Comparison of ENCODE assay signal across 14 cellular contexts in genomic region chr17:27579304-27579703, GRCh38. TPM values are rescaled to one million over a fixed set of nuclear protein-coding genes. Genes with fewer than 3 reads are reported as not detected.
DNase-seq lines count a peak whose midpoint lies in the region; ATAC-seq, FAIRE-seq and TF ChIP-seq lines count a peak whose summit lies in the region.
"Had no signal": no experiment of that assay in that cellular context is flagged by ENCODE, and none has a peak within 500 bp of the region (broad histone marks: within the 10 kb centered on the region; RNA-seq: fewer than 3 reads in every experiment).

No MANE protein-coding gene starts in this region.

- POLR2A ChIA-PET in endothelial cell of umbilical vein (lab: Charles Lee): no interaction called here

- DNase-seq in GM13976 (ENCODE audit: low spot score): peak; percentile 67
- peak; percentile 13 for DNase-seq in endothelial cell of umbilical vein (ENCODE audit: low read depth, low spot score)
- no peak for DNase-seq in DMS79 treated with DMSO at 0.1 percent for 48 hours (lab: John Stamatoyannopoulos, UW)
- no peak for DNase-seq in testis
- DNase-seq in stimulated activated CD4-positive, alpha-beta T cell treated with anti-CD3 and anti-CD28 coated beads, Interleukin-2, amount 100 ng/mL, for 48 hours: no peak
- no peak for DNase-seq in NCI-H2196 treated with DMSO at 0.1 percent for 48 hours (lab: John Stamatoyannopoulos, UW; ENCODE audit: unreplicated experiment)
- DNase-seq: aorta, NCI-H1417, NCI-H446 treated with DMSO at 0.1 percent for 48 hours, RPMI8226 had no signal

- no peaks in the 10 kb centered on the region for H3K27me3 ChIP-seq in endothelial cell of umbilical vein (ENCODE audit: control insufficient read depth in 2 of 2, insufficient read depth in 2 of 2, low read length in 2 of 2)
- no peaks in the 10 kb centered on the region for H3K27me3 ChIP-seq in testis
- H3K27me3 ChIP-seq: gastroesophageal sphincter had no signal

- H3K4me1 ChIP-seq in endothelial cell of umbilical vein (ENCODE audit: control insufficient read depth, extremely low read depth, insufficient read depth, low read length) (peaks cover 17% of the 10 kb centered on the region), testis (peaks cover 17% of the 10 kb centered on the region)

- no peak overlapping the region for H2AFZ ChIP-seq in endothelial cell of umbilical vein (ENCODE audit: low read depth, low read length)

- H3K79me2 ChIP-seq in endothelial cell of umbilical vein (ENCODE audit: control insufficient read depth, insufficient read depth, low read length): peaks cover 21% of the 10 kb centered on the region

- TF ChIP-seq POLR2A in endothelial cell of umbilical vein (IDR thresholded peaks at IDR 0.05; ENCODE audit: low read depth, low read length) (no peak), testis (IDR thresholded peaks at IDR 0.05) (no peak)

- intact Hi-C loops in endothelial cell of umbilical vein (cut with micrococcal nuclease) (no loop called here), testis (cut with DNase I; ENCODE audit: low total_unique reads) (no loop called here)

- H3K4me2 ChIP-seq in endothelial cell of umbilical vein (ENCODE audit: insufficient read depth, low read length): no peak overlapping the region

- dilution Hi-C loops in endothelial cell of umbilical vein (cut with MboI; ENCODE audit: extremely low pct_ligation_motif_present, low sequenced_read_pairs): no loop called here

- no peaks in the 10 kb centered on the region for H3K36me3 ChIP-seq in KOPT-K1 (ENCODE audit: insufficient read depth, low read length)
- peaks cover 5 to 11% of the 10 kb centered on the region in 2 experiments for H3K36me3 ChIP-seq in endothelial cell of umbilical vein (ENCODE audit: control insufficient read depth in 2 of 2, extremely low read depth in 1 of 2, insufficient read depth in 2 of 2, low read length in 2 of 2)
- no peaks in the 10 kb centered on the region for H3K36me3 ChIP-seq in testis (ENCODE audit: low read depth, missing control alignments)

- TF ChIP-seq CTCF in GM13976 (IDR thresholded peaks at IDR 0.05; ENCODE audit: borderline replicate concordance, control extremely low read depth, extremely low read depth, insufficient read depth, missing control alignments) (no peak), endothelial cell of umbilical vein (IDR thresholded peaks at IDR 0.05; ENCODE audit: extremely low read depth in 1 of 2, insufficient read depth in 1 of 2, low read depth in 1 of 2, low read length in 2 of 2) (no peak), testis (IDR thresholded peaks at IDR 0.05) (no peak)

- H3K27ac ChIP-seq in KOPT-K1 (ENCODE audit: low read depth, low read length, poor library complexity, severe bottlenecking): peak overlapping the region; percentile 27
- peak overlapping the region; percentile 12 for H3K27ac ChIP-seq in endothelial cell of umbilical vein (ENCODE audit: insufficient read depth, low read depth, low read length)
- no peak overlapping the region for H3K27ac ChIP-seq in testis
- H3K27ac ChIP-seq: gastroesophageal sphincter had no signal

- H3K4me3 ChIP-seq in endothelial cell of umbilical vein (replicated peaks in 1 of 3; ENCODE audit: insufficient read depth in 1 of 3, low read depth in 1 of 3, low read length in 3 of 3) (no peak overlapping the region), testis (no peak overlapping the region)
- H3K4me3 ChIP-seq: gastroesophageal sphincter had no signal

- no peaks in the 10 kb centered on the region for H4K20me1 ChIP-seq in endothelial cell of umbilical vein (replicated peaks; ENCODE audit: control insufficient read depth, extremely low read depth, insufficient read depth, low read length)

- H3K9me3 ChIP-seq in KOPT-K1 (ENCODE audit: insufficient read depth, low read length, poor library complexity, severe bottlenecking) (no peaks in the 10 kb centered on the region), endothelial cell of umbilical vein (replicated peaks; ENCODE audit: control insufficient read depth, insufficient read depth, low read length) (no peaks in the 10 kb centered on the region), testis (no peaks in the 10 kb centered on the region)
- H3K9me3 ChIP-seq: gastroesophageal sphincter had no signal

- peak; percentile 24 for ATAC-seq in GM19372 (IDR thresholded peaks at IDR 0.05; ENCODE audit: low read depth, unreplicated experiment)
- ATAC-seq: gastroesophageal sphincter had no signal

- FAIRE-seq in endothelial cell of umbilical vein (lab: Jason Lieb, UNC): peak; percentile 80
- FAIRE-seq: kidney had no signal

- CTCF ChIA-PET in endothelial cell of umbilical vein (lab: Charles Lee): interaction anchor here (1.0 to 3.4 kb wide), 9 partner anchors 13 to 342 kb away, joined by 3 to 18 read pairs (median 3); partner anchors contain the start of gene KSR1

- 92 to 99% methylated on average over 3 of the region's 3 CpGs for WGBS in testis, 2 donors

- BruUV-seq in endothelial cell of umbilical vein (replicated peaks; lab: Mats Ljungman, UMichigan): no TSS peak

- H3K9ac ChIP-seq in endothelial cell of umbilical vein (replicated peaks; ENCODE audit: extremely low read depth, insufficient read depth, low read length): no peak overlapping the region

- in situ Hi-C loops in GM13976 (cut with MboI; ENCODE audit: low sequenced_read_pairs, unreplicated experiment): loop anchor here (10.0 to 25.0 kb wide), 2 partner anchors 115 to 517 kb away; no protein-coding TSS in a partner anchor

- no peaks in the 10 kb centered on the region for H3K9me1 ChIP-seq in endothelial cell of umbilical vein (replicated peaks; ENCODE audit: control insufficient read depth, extremely low read depth, insufficient read depth, low read length)

TF ChIP-seq in endothelial cell of umbilical vein, 7 proteins besides CTCF, POLR2A, EP300 and RAD21:
- TF ChIP-seq MYC (IDR thresholded peaks at IDR 0.05; ENCODE audit: low read depth, low read length): no peak
- no peak for TF ChIP-seq GATA2 (IDR thresholded peaks at IDR 0.05; ENCODE audit: insufficient read depth, insufficient read length, low read depth, low read length)
- no peak for TF ChIP-seq JUN (IDR thresholded peaks at IDR 0.05; ENCODE audit: borderline replicate concordance, insufficient read depth, insufficient read length, low read depth)
- TF ChIP-seq FOS (IDR thresholded peaks at IDR 0.05; ENCODE audit: borderline replicate concordance, insufficient read depth, low read length): no peak
- TF ChIP-seq EZH2 (IDR thresholded peaks at IDR 0.05; ENCODE audit: borderline replicate concordance, low read depth, low read length, severe bottlenecking): no peak
- no peak for TF ChIP-seq POLR2AphosphoS5 (IDR thresholded peaks at IDR 0.05; ENCODE audit: insufficient read depth, low read depth, low read length)
- TF ChIP-seq MAX (IDR thresholded peaks at IDR 0.05; ENCODE audit: insufficient read depth, insufficient read length): no peak

RNA-seq across cellular contexts. Expression of gene LGALS9, which starts 51.7 kb away (rescaled TPM):
- total RNA-seq in endothelial cell of umbilical vein (32.5 and 52.4 TPM in 2 replicates), testis (1 to 10 TPM; 7.2 to 7.4 TPM)
- polyA plus RNA-seq in endothelial cell of umbilical vein (65.2 and 83.3 TPM in 2 replicates), testis (ENCODE audit: insufficient read depth, low read depth, low replicate concordance) (27.5 TPM)
- 27.0 and 35.2 TPM in 2 replicates for polyA plus RNA-seq in endothelial cell of umbilical vein (2011; cell fraction: cytosol; rRNA removed)
- polyA plus RNA-seq in endothelial cell of umbilical vein (2011; cell fraction: nucleus; rRNA removed): 39.8 and 48.8 TPM in 2 replicates
- 33.2 and 63.8 TPM in 2 replicates for polyA plus RNA-seq in endothelial cell of umbilical vein (2012)
- 59.6 and 74.2 TPM in 2 replicates for polyA minus RNA-seq in endothelial cell of umbilical vein
- not detected for polyA minus RNA-seq in endothelial cell of umbilical vein (2011; cell fraction: cytosol; rRNA and poly(A)+ RNA removed)
- polyA minus RNA-seq in endothelial cell of umbilical vein (2011; cell fraction: nucleus; rRNA and poly(A)+ RNA removed): 21.3 and 25.5 TPM in 2 replicates

Comparison
In these comparisons a context has a peak if more than half of its experiments do, and no peak if none do; other contexts are left out.
1. DNase-seq: peak in GM13976 (single experiment) and endothelial cell of umbilical vein (single experiment); none in DMS79 treated with DMSO at 0.1 percent for 48 hours (single experiment), testis (single experiment), stimulated activated CD4-positive, alpha-beta T cell treated with anti-CD3 and anti-CD28 coated beads, Interleukin-2, amount 100 ng/mL, for 48 hours (0 of 2) and NCI-H2196 treated with DMSO at 0.1 percent for 48 hours (single experiment).
2. H3K27ac ChIP-seq: peak in KOPT-K1 (single experiment) and endothelial cell of umbilical vein (single experiment); none in testis (0 of 2).